In the genomic region with DNA sequence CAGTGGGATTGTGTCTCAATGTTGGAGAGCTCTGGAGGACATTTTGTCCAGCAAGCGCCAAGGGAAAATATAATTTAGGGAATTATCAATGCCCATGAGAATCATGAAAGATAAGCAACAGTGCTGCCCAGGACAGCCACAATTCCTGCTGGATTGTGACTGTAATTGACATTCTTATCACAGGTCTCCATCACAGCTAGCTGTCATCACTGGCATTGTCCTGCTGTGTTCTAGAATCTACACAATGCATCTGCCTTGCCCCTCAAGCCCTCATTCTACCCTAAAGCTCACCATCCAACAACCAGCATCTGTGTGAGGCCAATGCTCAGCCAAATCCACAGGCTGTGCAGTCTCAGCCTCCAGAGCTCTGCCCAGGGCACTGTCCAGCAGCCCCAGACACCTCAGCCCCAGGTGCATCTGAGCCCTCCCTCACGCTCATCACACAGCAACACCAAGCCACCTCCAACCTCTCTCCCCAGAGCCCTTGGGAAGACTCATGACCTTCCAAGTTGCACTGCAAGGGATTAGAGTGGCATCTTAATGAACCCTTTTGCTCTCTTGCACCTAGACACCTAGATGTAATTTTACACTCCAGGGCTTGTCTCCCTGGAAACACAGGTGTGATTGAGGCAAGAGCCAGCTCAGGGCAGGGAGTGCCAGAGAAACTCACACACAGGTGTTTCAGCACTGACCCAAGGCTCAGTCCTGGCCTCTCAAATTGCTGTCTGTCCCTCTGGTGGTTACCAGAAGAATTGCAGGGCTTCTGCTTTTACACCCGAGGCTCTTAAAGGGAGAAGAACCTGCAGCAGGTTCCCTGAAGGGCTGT, we compare ENCODE assay signal across 9 cellular contexts.
DNase-seq lines count a peak whose midpoint lies in the region; ATAC-seq and TF ChIP-seq lines count a peak whose summit lies in the region.
"Had no signal": no experiment of that assay in that cellular context is flagged by ENCODE, and none has a peak within 500 bp of the region (broad histone marks: within the 10 kb centered on the region; RNA-seq: fewer than 3 reads in every experiment).

No MANE protein-coding gene starts in this region.

- no peak overlapping the region for H3K4me3 ChIP-seq in CD4-positive, CD25-positive, alpha-beta regulatory T cell (ENCODE audit: low read depth, low read length)
- H3K4me3 ChIP-seq in OCI-LY7 (ENCODE audit: low read depth, low read length, poor library complexity, severe bottlenecking) (no peak overlapping the region), body of pancreas (no peak overlapping the region)

- no peak overlapping the region for H2AFZ ChIP-seq in OCI-LY7 (ENCODE audit: low read length)

- CTCF ChIA-PET in OCI-LY7 (lab: Charles Lee; ENCODE audit: unreplicated experiment), result no interaction called here

- no peaks in the 10 kb centered on the region for H4K20me1 ChIP-seq in OCI-LY7 (ENCODE audit: insufficient read depth, low read length)

- H3K9me3 ChIP-seq in CD4-positive, CD25-positive, alpha-beta regulatory T cell (ENCODE audit: control insufficient read depth in 2 of 2, low read length in 2 of 2), result no peaks in the 10 kb centered on the region
- H3K9me3 ChIP-seq in OCI-LY7 (ENCODE audit: low read length) (no peaks in the 10 kb centered on the region), body of pancreas (no peaks in the 10 kb centered on the region)

- WGBS in body of pancreas, 2 donors, result 29 to 52% methylated on average over 3 of the region's 3 CpGs

- no peaks in the 10 kb centered on the region for H3K9me2 ChIP-seq in OCI-LY7 (ENCODE audit: insufficient read depth, low read length)

- H3K4me1 ChIP-seq in CD4-positive, CD25-positive, alpha-beta regulatory T cell (ENCODE audit: control insufficient read depth, insufficient read depth, low read length, poor library complexity, severe bottlenecking), result no peaks in the 10 kb centered on the region
- H3K4me1 ChIP-seq in OCI-LY7 (ENCODE audit: insufficient read depth, low read length, poor library complexity, severe bottlenecking), result no peaks in the 10 kb centered on the region
- H3K4me1 ChIP-seq in body of pancreas, result no peaks in the 10 kb centered on the region

- TF ChIP-seq CTCF in OCI-LY7 (conservative IDR thresholded peaks at IDR 0.05; ENCODE audit: low read length), result peak; percentile 81
- TF ChIP-seq CTCF in body of pancreas (IDR thresholded peaks at IDR 0.05), result peak; percentile 72 to 90 (median 80)

- BruUV-seq in OCI-LY7 (replicated peaks; lab: Mats Ljungman, UMichigan), result no TSS peak

- peaks cover 0 to 1% (median 0%) of the 10 kb centered on the region in 7 donors for H3K9me3 Mint-ChIP-seq in CD4-positive, CD25-positive, alpha-beta regulatory T cell
- H3K9me3 Mint-ChIP-seq: IgD-negative memory B cell had no signal

- H3K4me3 Mint-ChIP-seq in CD4-positive, CD25-positive, alpha-beta regulatory T cell, result no peak overlapping the region
- H3K4me3 Mint-ChIP-seq: IgD-negative memory B cell had no signal

- peaks cover 7% of the 10 kb centered on the region for H3K27me3 ChIP-seq in CD4-positive, CD25-positive, alpha-beta regulatory T cell (ENCODE audit: control insufficient read depth, insufficient read depth, low read length)
- peaks cover 0 to 11% of the 10 kb centered on the region in 2 donors for H3K27me3 ChIP-seq in body of pancreas

- TF ChIP-seq EP300 in Ishikawa (IDR thresholded peaks at IDR 0.05; ENCODE audit: borderline replicate concordance), result no peak

- POLR2A ChIA-PET in OCI-LY7 (lab: Charles Lee), result interaction anchor here (0.6 kb wide), 1 partner anchor 286 kb away, joined by 3 read pairs; no protein-coding TSS in a partner anchor

- peak; percentile 10; the same call in 1 of the 2 replicates for TF ChIP-seq RAD21 in Ishikawa (IDR thresholded peaks at IDR 0.05; ENCODE audit: low read depth)

- peaks cover 0 to 3% (median 1%) of the 10 kb centered on the region in 4 donors for H3K4me1 Mint-ChIP-seq in CD4-positive, CD25-positive, alpha-beta regulatory T cell
- H3K4me1 Mint-ChIP-seq: IgD-negative memory B cell had no signal

- no peak overlapping the region for H3K4me2 ChIP-seq in OCI-LY7 (ENCODE audit: low read length)

- no peaks in the 10 kb centered on the region for H3K36me3 Mint-ChIP-seq in CD4-positive, CD25-positive, alpha-beta regulatory T cell
- H3K36me3 Mint-ChIP-seq: IgD-negative memory B cell had no signal

- H3K27me3 Mint-ChIP-seq in CD4-positive, CD25-positive, alpha-beta regulatory T cell, result peaks cover 43% of the 10 kb centered on the region

- TF ChIP-seq POLR2A in body of pancreas (IDR thresholded peaks at IDR 0.05), result no peak

- peak in 2 of 3 donors; percentile 25 to 57 for DNase-seq in CD4-positive, CD25-positive, alpha-beta regulatory T cell
- DNase-seq in OCI-LY7 (ENCODE audit: low spot score) (peak; percentile 58), body of pancreas (peak; percentile 47 to 68 (median 60)), iris pigment epithelial cell (ENCODE audit: low read depth) (peak; percentile 58)
- DNase-seq in stimulated activated CD8-positive, alpha-beta memory T cell treated with anti-CD3 and anti-CD28 coated beads, Interleukin-4, amount 100 ng/mL, for 48 hours, result peak; percentile 30

- H3K27ac ChIP-seq in CD4-positive, CD25-positive, alpha-beta regulatory T cell (ENCODE audit: insufficient read depth, low read length, poor library complexity, severe bottlenecking), result no peak overlapping the region
- H3K27ac ChIP-seq in OCI-LY7 (ENCODE audit: low read depth, low read length, poor library complexity, severe bottlenecking), result no peak overlapping the region
- no peak overlapping the region for H3K27ac ChIP-seq in body of pancreas

- H3K36me3 ChIP-seq in CD4-positive, CD25-positive, alpha-beta regulatory T cell (ENCODE audit: control insufficient read depth, insufficient read depth, low read length), result no peaks in the 10 kb centered on the region
- no peaks in the 10 kb centered on the region for H3K36me3 ChIP-seq in OCI-LY7 (ENCODE audit: insufficient read depth, low read length)
- no peaks in the 10 kb centered on the region for H3K36me3 ChIP-seq in body of pancreas (replicated peaks in 1 of 2; ENCODE audit: insufficient read depth in 1 of 2, low read depth in 2 of 2)

- no peaks in the 10 kb centered on the region for H3K79me2 ChIP-seq in OCI-LY7 (ENCODE audit: insufficient read depth, low read depth, low read length)

- ATAC-seq in CD4-positive, CD25-positive, alpha-beta regulatory T cell (ENCODE audit: low read depth in 2 of 2), result peak; percentile 42 to 53
- ATAC-seq in GM18519 (IDR thresholded peaks at IDR 0.05; ENCODE audit: low FRiP score, unreplicated experiment) (peak; percentile 39), body of pancreas (peak; percentile 74), HG02571 (IDR thresholded peaks at IDR 0.05; ENCODE audit: unreplicated experiment) (no peak)

- H3K27ac Mint-ChIP-seq in CD4-positive, CD25-positive, alpha-beta regulatory T cell, result no peak overlapping the region
- H3K27ac Mint-ChIP-seq: IgD-negative memory B cell had no signal

- intact Hi-C loops in OCI-LY7 (cut with micrococcal nuclease; ENCODE audit: unreplicated experiment) (no loop called here), body of pancreas (cut with DNase I) (no loop called here)

TF ChIP-seq in Ishikawa, 13 proteins besides CTCF, POLR2A, EP300 and RAD21:
- TF ChIP-seq CEBPB (IDR thresholded peaks at IDR 0.05) (no peak), NFIC (IDR thresholded peaks at IDR 0.05) (no peak), REST (IDR thresholded peaks at IDR 0.05; ENCODE audit: low read depth) (no peak), YY1 (IDR thresholded peaks at IDR 0.05; ENCODE audit: low read depth) (no peak), CREB1 (IDR thresholded peaks at IDR 0.05; ENCODE audit: low read depth) (no peak), TAF1 (IDR thresholded peaks at IDR 0.05; ENCODE audit: low read depth) (no peak), FOXM1 (IDR thresholded peaks at IDR 0.05; ENCODE audit: borderline replicate concordance, low read depth) (no peak), EGR1 (IDR thresholded peaks at IDR 0.05) (no peak), TEAD4 (IDR thresholded peaks at IDR 0.05) (no peak), TCF12 (IDR thresholded peaks at IDR 0.05; ENCODE audit: low read depth) (no peak), ZBTB7A (IDR thresholded peaks at IDR 0.05; ENCODE audit: low read depth) (no peak)
- TF ChIP-seq, protein P1, sequence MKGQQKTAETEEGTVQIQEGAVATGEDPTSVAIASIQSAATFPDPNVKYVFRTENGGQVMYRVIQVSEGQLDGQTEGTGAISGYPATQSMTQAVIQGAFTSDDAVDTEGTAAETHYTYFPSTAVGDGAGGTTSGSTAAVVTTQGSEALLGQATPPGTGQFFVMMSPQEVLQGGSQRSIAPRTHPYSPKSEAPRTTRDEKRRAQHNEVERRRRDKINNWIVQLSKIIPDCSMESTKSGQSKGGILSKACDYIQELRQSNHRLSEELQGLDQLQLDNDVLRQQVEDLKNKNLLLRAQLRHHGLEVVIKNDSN (IDR thresholded peaks at IDR 0.05), result no peak
- TF ChIP-seq, protein P2, sequence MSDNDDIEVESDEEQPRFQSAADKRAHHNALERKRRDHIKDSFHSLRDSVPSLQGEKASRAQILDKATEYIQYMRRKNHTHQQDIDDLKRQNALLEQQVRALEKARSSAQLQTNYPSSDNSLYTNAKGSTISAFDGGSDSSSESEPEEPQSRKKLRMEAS (IDR thresholded peaks at IDR 0.05), result no peak
